In the genomic region with DNA sequence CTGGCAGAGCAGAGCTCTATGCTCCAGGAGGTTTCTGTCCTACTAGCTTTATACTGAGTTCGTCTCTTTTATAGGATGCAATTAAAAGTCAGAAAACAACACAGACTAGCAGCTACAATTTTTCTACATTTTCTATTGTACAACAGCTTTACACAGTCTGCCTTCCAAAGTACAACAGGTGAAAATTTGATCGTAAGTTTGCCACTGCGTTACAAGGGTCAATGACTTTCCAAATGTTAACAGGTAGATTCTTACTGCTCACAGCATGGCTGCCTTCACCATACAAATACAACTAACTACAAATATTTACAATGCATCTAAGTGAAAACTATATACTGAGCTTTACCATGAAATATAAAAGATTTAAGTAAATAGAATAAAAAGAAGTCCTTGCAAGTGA, we compare ENCODE assay signal across 34 cellular contexts.
"Had no signal": no experiment of that assay in that cellular context is flagged by ENCODE, and none has a peak within 500 bp of the region (broad histone marks: within the 10 kb centered on the region; RNA-seq: fewer than 3 reads in every experiment).

No MANE protein-coding gene starts in this region.

- H3K27me3 ChIP-seq: ascending aorta, body of pancreas, brain microvascular endothelial cell, breast epithelium, cardiac muscle cell had no signal

- H3K36me3 ChIP-seq: adrenal gland, ascending aorta, brain microvascular endothelial cell, breast epithelium, cardiac muscle cell had no signal

- H3K4me1 ChIP-seq: adrenal gland, ascending aorta, body of pancreas, breast epithelium had no signal

- H3K9me3 ChIP-seq: adrenal gland, ascending aorta, body of pancreas, breast epithelium had no signal

- ATAC-seq: activated naive CD4-positive, alpha-beta T cell treated with anti-CD3 and anti-CD28 coated beads, Interleukin-2, amount 50 U/mL, for 72 hours; activated naive CD8-positive, alpha-beta T cell treated with anti-CD3 and anti-CD28 coated beads, Interleukin-2, amount 50 U/mL, for 24 hours; activated T-cell treated with anti-CD3 and anti-CD28 coated beads, Interleukin-2, amount 50 U/mL, for 4 hours; activated T-cell treated with anti-CD3 and anti-CD28 coated beads, Interleukin-2, amount 50 U/mL, for 72 hours; activated T-helper 17 cell treated with anti-CD3 and anti-CD28 coated beads, Interleukin-2, amount 50 U/mL, for 72 hours; body of pancreas had no signal

- FAIRE-seq: astrocyte, bronchial epithelial cell had no signal

- H3K27ac ChIP-seq: adrenal gland, ascending aorta, body of pancreas, brain microvascular endothelial cell, breast epithelium, cardiac muscle cell had no signal

- DNase-seq: activated effector memory CD4-positive, alpha-beta T cell treated with anti-CD3 and anti-CD28 coated beads, Interleukin-2, amount 50 U/mL, for 16 hours; activated effector memory CD4-positive, alpha-beta T cell treated with Interleukin-2 at 50 U/mL for 16 hours; activated gamma-delta T cell; activated gamma-delta T cell treated with Interleukin-2 at 50 U/mL for 16 hours; activated naive CD4-positive, alpha-beta T cell; activated naive CD4-positive, alpha-beta T cell treated with anti-CD3 and anti-CD28 coated beads for 36 hours; activated naive CD4-positive, alpha-beta T cell treated with anti-CD3 and anti-CD28 coated beads, Interleukin-2, amount 10 ng/mL, durations not matched to agents 7 days and 5 days; activated naive CD4-positive, alpha-beta T cell treated with anti-CD3 and anti-CD28 coated beads, Interleukin-2, amount 50 U/mL, for 16 hours; activated naive CD4-positive, alpha-beta T cell treated with Interleukin-2 at 50 U/mL for 16 hours; activated naive CD8-positive, alpha-beta T cell treated with anti-CD3 and anti-CD28 coated beads for 36 hours; activated naive CD8-positive, alpha-beta T cell treated with anti-CD3 and anti-CD28 coated beads, Interleukin-2, amount 10 ng/mL, durations not matched to agents 7 days and 5 days; activated naive CD8-positive, alpha-beta T cell treated with anti-CD3 and anti-CD28 coated beads, Interleukin-2, amount 50 U/mL, for 24 hours; activated T-cell treated with anti-CD3 and anti-CD28 coated beads, Interleukin-2, amount 50 U/mL, for 1 hour; activated T-cell treated with anti-CD3 and anti-CD28 coated beads, Interleukin-2, amount 50 U/mL, for 24 hours; activated T-cell treated with anti-CD3 and anti-CD28 coated beads, Interleukin-2, amount 50 U/mL, for 4 hours; activated T-cell treated with anti-CD3 and anti-CD28 coated beads, Interleukin-2, amount 50 U/mL, for 48 hours; activated T-cell treated with anti-CD3 and anti-CD28 coated beads, Interleukin-2, amount 50 U/mL, for 72 hours; adrenal gland; amniotic stem cell; amygdala; anterior cingulate cortex; aorta; body of pancreas; brain microvascular endothelial cell; caudate nucleus; central memory CD4-positive, alpha-beta T cell; cerebellar nuclear complex had no signal

- H3K4me3 ChIP-seq: adrenal gland, ascending aorta, body of pancreas, breast epithelium, cardiac muscle cell had no signal
